8 cellular contexts compared by ENCODE assay signal in genomic region chr1:172742599-172743500, GRCh38.
DNase-seq lines count a peak whose midpoint lies in the region; ATAC-seq and TF ChIP-seq lines count a peak whose summit lies in the region.

No MANE protein-coding gene starts in this region.

- intact Hi-C loops in CD14-positive monocyte (cut with micrococcal nuclease) = loop anchor here (5.0 to 10.0 kb wide), 7 partner anchors 192 to 1084 kb away; no protein-coding TSS in a partner anchor

- H3K36me3 Mint-ChIP-seq in CD14-positive monocyte (no peaks in the 10 kb centered on the region), neural crest cell (ENCODE audit: low read depth) (no peaks in the 10 kb centered on the region)

- no peak for ATAC-seq in omental fat pad (ENCODE audit: low FRiP score)

- H3K4me1 Mint-ChIP-seq in CD14-positive monocyte (peaks cover 30% of the 10 kb centered on the region), neural crest cell (peaks cover 3% of the 10 kb centered on the region)

- in situ Hi-C loops in GM13976 (cut with MboI; ENCODE audit: low sequenced_read_pairs, unreplicated experiment) = loop anchor here (5.0 to 25.0 kb wide), 3 partner anchors 459 to 1069 kb away; partner anchors contain the start of genes CENPL and DARS2

- H3K27me3 Mint-ChIP-seq in CD14-positive monocyte (ENCODE audit: low read depth in 3 of 3) = peaks cover 0 to 6% (median 2%) of the 10 kb centered on the region in 3 donors
- H3K27me3 Mint-ChIP-seq in neural crest cell (ENCODE audit: low read depth) = peaks cover 13% of the 10 kb centered on the region

- peak overlapping the region in 1 of 7 donors; percentile 35 for H3K27ac Mint-ChIP-seq in CD14-positive monocyte
- H3K27ac Mint-ChIP-seq in neural crest cell (ENCODE audit: unreplicated experiment) = no peak overlapping the region

- H3K4me3 Mint-ChIP-seq in CD14-positive monocyte = no peak overlapping the region
- H3K4me3 Mint-ChIP-seq in neural crest cell = no peak overlapping the region

- DNase-seq in CD14-positive monocyte (ENCODE audit: low spot score) (no peak), GM13976 (ENCODE audit: low spot score) (no peak), NCI-H748 (lab: John Stamatoyannopoulos, UW; ENCODE audit: unreplicated experiment) (peak; percentile 10), dermis microvascular lymphatic vessel endothelial cell (ENCODE audit: low read depth in 2 of 2) (peak; percentile 26 to 61), neural crest cell (ENCODE audit: low read depth, low spot score) (no peak), HK-2 (ENCODE audit: unreplicated experiment) (no peak), omental fat pad (ENCODE audit: low spot score) (no peak), hepatic stellate cell (ENCODE audit: low spot score) (no peak)

- H3K9me3 Mint-ChIP-seq in CD14-positive monocyte (no peaks in the 10 kb centered on the region), neural crest cell (no peaks in the 10 kb centered on the region)

- peak; percentile 95 for TF ChIP-seq CTCF in CD14-positive monocyte (IDR thresholded peaks at IDR 0.05)
- peak; percentile 74 for TF ChIP-seq CTCF in GM13976 (IDR thresholded peaks at IDR 0.05; ENCODE audit: borderline replicate concordance, control extremely low read depth, extremely low read depth, insufficient read depth, missing control alignments)
- TF ChIP-seq CTCF in neural crest cell (conservative IDR thresholded peaks at IDR 0.05) = peak; percentile 88
- no peak for TF ChIP-seq CTCF in omental fat pad (IDR thresholded peaks at IDR 0.05)

Comparison
In these comparisons a context has a peak if more than half of its experiments do, and no peak if none do; other contexts are left out.
1. DNase-seq: peak in NCI-H748 (single experiment) and dermis microvascular lymphatic vessel endothelial cell (2 of 2); none in CD14-positive monocyte (single experiment), GM13976 (single experiment), neural crest cell (single experiment), HK-2 (single experiment), omental fat pad (single experiment) and hepatic stellate cell (single experiment).
2. CTCF ChIP-seq: peak in CD14-positive monocyte (single experiment), GM13976 (single experiment) and neural crest cell (single experiment); none in omental fat pad (0 of 3).